Comparison of ENCODE assay signal across 1 cellular context in genomic region chr22:19169947-19170318, GRCh38.
TF ChIP-seq lines count a peak whose summit lies in the region.

No MANE protein-coding gene starts in this region.

TF ChIP-seq in K562, 482 proteins besides CTCF, POLR2A, EP300 and RAD21 (continued from another document):
- no peak for TF ChIP-seq RBM17 (IDR thresholded peaks at IDR 0.05; ENCODE audit: borderline replicate concordance, low read depth, low read length)
- TF ChIP-seq MYC (IDR thresholded peaks at IDR 0.05; ENCODE audit: low read depth, low read length) = no peak; the same call in 1 of the 2 replicates
- 0 out of 2 replicates have a peak, but pooled peaks have one; percentile 68 for TF ChIP-seq MYC (CRISPR knock-in tag; IDR thresholded peaks at IDR 0.05; ENCODE audit: borderline replicate concordance, low read depth)
- no peak for TF ChIP-seq U2AF1 (optimal IDR thresholded peaks at IDR 0.05; ENCODE audit: low read depth, low read length)
- peak; percentile 6 for TF ChIP-seq CHD1 (IDR thresholded peaks at IDR 0.05; ENCODE audit: low read length)
- TF ChIP-seq, protein P1, sequence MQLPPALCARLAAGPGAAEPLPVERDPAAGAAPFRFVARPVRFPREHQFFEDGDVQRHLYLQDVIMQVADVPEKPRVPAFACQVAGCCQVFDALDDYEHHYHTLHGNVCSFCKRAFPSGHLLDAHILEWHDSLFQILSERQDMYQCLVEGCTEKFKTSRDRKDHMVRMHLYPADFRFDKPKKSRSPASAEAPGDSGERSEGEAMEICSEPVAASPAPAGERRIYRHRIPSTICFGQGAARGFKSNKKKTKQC (CRISPR knock-in tag; IDR thresholded peaks at IDR 0.05) = no peak
- no peak for TF ChIP-seq MYNN (IDR thresholded peaks at IDR 0.05)
- no peak for TF ChIP-seq MYNN (CRISPR knock-in tag; IDR thresholded peaks at IDR 0.05)
- TF ChIP-seq, protein P2, sequence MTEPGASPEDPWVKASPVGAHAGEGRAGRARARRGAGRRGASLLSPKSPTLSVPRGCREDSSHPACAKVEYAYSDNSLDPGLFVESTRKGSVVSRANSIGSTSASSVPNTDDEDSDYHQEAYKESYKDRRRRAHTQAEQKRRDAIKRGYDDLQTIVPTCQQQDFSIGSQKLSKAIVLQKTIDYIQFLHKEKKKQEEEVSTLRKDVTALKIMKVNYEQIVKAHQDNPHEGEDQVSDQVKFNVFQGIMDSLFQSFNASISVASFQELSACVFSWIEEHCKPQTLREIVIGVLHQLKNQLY (CRISPR knock-in tag; conservative IDR thresholded peaks at IDR 0.05) = peak in 1 of 2 experiments; percentile 72; a peak in 1 of 4 replicates
- no peak for TF ChIP-seq ZNF740 (CRISPR knock-in tag; IDR thresholded peaks at IDR 0.05)
- no peak for TF ChIP-seq ZNF740 (tag; IDR thresholded peaks at IDR 0.05)
- TF ChIP-seq, protein P3, sequence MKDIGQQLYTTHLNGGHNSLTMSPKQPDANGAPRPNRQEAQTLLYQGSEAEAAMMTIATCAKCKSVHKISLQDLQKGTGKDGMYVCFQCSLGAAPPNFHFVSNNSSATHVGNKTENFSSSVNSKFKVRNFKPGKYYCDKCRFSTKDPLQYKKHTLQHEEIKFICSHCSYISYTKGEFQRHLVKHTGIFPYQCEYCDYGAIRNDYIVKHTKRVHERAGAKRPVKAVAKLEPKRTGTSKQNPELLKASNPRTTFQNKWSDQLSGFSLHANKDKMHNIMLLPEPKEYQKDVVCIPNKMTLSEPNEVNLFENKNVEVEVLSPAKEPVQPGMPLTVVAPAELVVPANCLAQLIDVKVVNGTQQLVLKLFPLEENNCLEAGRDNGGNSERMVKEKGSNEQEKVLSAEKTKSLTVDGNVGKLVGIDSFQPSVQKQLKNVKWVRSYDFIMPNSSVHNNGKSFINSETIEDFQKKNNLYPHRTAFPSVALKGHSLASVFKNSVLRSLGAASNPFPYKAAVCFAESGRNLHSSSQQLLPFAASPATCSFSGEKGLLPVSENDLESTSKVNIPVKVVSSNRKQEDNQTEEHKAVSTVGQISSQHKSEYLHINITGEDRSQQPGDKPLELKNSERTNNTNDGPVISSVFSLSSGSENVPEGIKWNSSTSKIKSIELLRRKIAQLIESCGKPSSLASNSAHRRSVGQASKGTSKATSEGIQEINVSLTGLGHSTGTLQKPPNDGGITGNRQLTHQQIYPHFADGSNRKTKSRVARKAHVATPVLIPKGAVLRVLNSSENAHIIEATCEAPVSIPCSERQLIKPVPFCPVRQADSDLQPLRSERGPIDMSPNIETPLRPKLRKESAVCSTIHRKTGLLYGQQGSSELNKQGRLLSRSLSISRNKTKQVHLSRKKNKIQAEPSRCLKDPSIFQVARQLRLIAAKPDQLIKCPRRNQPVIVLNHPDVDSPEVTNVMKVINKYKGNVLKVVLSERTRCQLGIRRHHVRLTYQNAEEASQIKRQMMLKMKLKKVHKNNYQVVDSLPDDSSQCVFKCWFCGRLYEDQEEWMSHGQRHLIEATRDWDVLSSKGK (CRISPR knock-in tag; IDR thresholded peaks at IDR 0.05) = no peak
- no peak for TF ChIP-seq U2AF2 (optimal IDR thresholded peaks at IDR 0.05; ENCODE audit: low read depth, low read length)
- TF ChIP-seq PURB (CRISPR knock-in tag; IDR thresholded peaks at IDR 0.05; ENCODE audit: low read depth) = no peak
- TF ChIP-seq, protein P4, sequence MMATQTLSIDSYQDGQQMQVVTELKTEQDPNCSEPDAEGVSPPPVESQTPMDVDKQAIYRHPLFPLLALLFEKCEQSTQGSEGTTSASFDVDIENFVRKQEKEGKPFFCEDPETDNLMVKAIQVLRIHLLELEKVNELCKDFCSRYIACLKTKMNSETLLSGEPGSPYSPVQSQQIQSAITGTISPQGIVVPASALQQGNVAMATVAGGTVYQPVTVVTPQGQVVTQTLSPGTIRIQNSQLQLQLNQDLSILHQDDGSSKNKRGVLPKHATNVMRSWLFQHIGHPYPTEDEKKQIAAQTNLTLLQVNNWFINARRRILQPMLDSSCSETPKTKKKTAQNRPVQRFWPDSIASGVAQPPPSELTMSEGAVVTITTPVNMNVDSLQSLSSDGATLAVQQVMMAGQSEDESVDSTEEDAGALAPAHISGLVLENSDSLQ (IDR thresholded peaks at IDR 0.05) = no peak
- no peak for TF ChIP-seq EWSR1 (IDR thresholded peaks at IDR 0.05; ENCODE audit: borderline replicate concordance, low read depth, partially characterized antibody)
- TF ChIP-seq RB1 (IDR thresholded peaks at IDR 0.05; ENCODE audit: low read depth) = no peak
- TF ChIP-seq ZNF274 (IDR thresholded peaks at IDR 0.05; ENCODE audit: borderline replicate concordance, low read depth, low read length) = 0 out of 2 replicates have a peak, but pooled peaks have one; percentile 13
- TF ChIP-seq, protein P5, sequence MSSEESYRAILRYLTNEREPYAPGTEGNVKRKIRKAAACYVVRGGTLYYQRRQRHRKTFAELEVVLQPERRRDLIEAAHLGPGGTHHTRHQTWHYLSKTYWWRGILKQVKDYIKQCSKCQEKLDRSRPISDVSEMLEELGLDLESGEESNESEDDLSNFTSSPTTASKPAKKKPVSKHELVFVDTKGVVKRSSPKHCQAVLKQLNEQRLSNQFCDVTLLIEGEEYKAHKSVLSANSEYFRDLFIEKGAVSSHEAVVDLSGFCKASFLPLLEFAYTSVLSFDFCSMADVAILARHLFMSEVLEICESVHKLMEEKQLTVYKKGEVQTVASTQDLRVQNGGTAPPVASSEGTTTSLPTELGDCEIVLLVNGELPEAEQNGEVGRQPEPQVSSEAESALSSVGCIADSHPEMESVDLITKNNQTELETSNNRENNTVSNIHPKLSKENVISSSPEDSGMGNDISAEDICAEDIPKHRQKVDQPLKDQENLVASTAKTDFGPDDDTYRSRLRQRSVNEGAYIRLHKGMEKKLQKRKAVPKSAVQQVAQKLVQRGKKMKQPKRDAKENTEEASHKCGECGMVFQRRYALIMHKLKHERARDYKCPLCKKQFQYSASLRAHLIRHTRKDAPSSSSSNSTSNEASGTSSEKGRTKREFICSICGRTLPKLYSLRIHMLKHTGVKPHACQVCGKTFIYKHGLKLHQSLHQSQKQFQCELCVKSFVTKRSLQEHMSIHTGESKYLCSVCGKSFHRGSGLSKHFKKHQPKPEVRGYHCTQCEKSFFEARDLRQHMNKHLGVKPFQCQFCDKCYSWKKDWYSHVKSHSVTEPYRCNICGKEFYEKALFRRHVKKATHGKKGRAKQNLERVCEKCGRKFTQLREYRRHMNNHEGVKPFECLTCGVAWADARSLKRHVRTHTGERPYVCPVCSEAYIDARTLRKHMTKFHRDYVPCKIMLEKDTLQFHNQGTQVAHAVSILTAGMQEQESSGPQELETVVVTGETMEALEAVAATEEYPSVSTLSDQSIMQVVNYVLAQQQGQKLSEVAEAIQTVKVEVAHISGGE (CRISPR knock-in tag; IDR thresholded peaks at IDR 0.05) = 0 out of 6 replicates have a peak, but pooled peaks of 1 of the 3 experiments have one; percentile 48
- TF ChIP-seq L3MBTL2 (IDR thresholded peaks at IDR 0.05) = no peak
- TF ChIP-seq SP1 (CRISPR knock-in tag; IDR thresholded peaks at IDR 0.05) = no peak
- no peak for TF ChIP-seq FOXO4 (CRISPR knock-in tag; IDR thresholded peaks at IDR 0.05)
- TF ChIP-seq, protein P6, sequence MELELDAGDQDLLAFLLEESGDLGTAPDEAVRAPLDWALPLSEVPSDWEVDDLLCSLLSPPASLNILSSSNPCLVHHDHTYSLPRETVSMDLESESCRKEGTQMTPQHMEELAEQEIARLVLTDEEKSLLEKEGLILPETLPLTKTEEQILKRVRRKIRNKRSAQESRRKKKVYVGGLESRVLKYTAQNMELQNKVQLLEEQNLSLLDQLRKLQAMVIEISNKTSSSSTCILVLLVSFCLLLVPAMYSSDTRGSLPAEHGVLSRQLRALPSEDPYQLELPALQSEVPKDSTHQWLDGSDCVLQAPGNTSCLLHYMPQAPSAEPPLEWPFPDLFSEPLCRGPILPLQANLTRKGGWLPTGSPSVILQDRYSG (tag; conservative IDR thresholded peaks at IDR 0.05; ENCODE audit: low read depth) = no peak
- TF ChIP-seq ZBTB8A (IDR thresholded peaks at IDR 0.05; ENCODE audit: partially characterized antibody) = no peak
- no peak for TF ChIP-seq ELF1 (tag; IDR thresholded peaks at IDR 0.05)
- no peak for TF ChIP-seq GABPB2 (CRISPR knock-in tag; conservative IDR thresholded peaks at IDR 0.05)
- TF ChIP-seq WHSC1 (IDR thresholded peaks at IDR 0.05; ENCODE audit: low read length) = peak; percentile 38
- peak; percentile 76 for TF ChIP-seq CHD7 (IDR thresholded peaks at IDR 0.05; ENCODE audit: low read depth, low read length)
- TF ChIP-seq ATF7 (IDR thresholded peaks at IDR 0.05) = no peak
- TF ChIP-seq RBM15 (IDR thresholded peaks at IDR 0.05; ENCODE audit: insufficient read depth, low read length) = no peak
- no peak for TF ChIP-seq NR4A1 (CRISPR knock-in tag; IDR thresholded peaks at IDR 0.05)
- TF ChIP-seq NR4A1 (tag; IDR thresholded peaks at IDR 0.05) = 0 out of 2 replicates have a peak, but pooled peaks have one; percentile 36
- TF ChIP-seq PTTG1 (tag; IDR thresholded peaks at IDR 0.05; ENCODE audit: low read depth) = no peak
- TF ChIP-seq MIER1 (IDR thresholded peaks at IDR 0.05; ENCODE audit: low read depth) = no peak
